In genomic region chr4:7713757-7714156, GRCh38 we compare ENCODE assay signal across 27 cellular contexts.
"Had no signal": no experiment of that assay in that cellular context is flagged by ENCODE, and none has a peak within 500 bp of the region (broad histone marks: within the 10 kb centered on the region; RNA-seq: fewer than 3 reads in every experiment).

No MANE protein-coding gene starts in this region.

- H3K4me1 ChIP-seq: colonic mucosa, esophagus squamous epithelium, gastrocnemius medialis, left ventricle myocardium inferior, lower lobe of right lung had no signal

- H3K4me2 ChIP-seq: hepatocyte had no signal

- H3K27me3 ChIP-seq: colonic mucosa had no signal

- H2AFZ ChIP-seq: hepatocyte had no signal

- ATAC-seq: effector memory CD8-positive, alpha-beta T cell; esophagus mucosa; gastrocnemius medialis; left colon; left lobe of liver; lower lobe of right lung had no signal

- H3K27ac ChIP-seq: colonic mucosa, epithelial cell of prostate, esophagus squamous epithelium, gastrocnemius medialis, hepatocyte, left ventricle myocardium inferior, lower lobe of right lung had no signal

- H3K9me3 ChIP-seq: colonic mucosa, esophagus squamous epithelium, gastrocnemius medialis, lower lobe of right lung had no signal

- H3K36me3 ChIP-seq: colonic mucosa, esophagus squamous epithelium, gastrocnemius medialis, left ventricle myocardium inferior, lower lobe of right lung had no signal

- H3K79me2 ChIP-seq: hepatocyte had no signal

- FAIRE-seq: endometrium, kidney had no signal

- H3K4me3 ChIP-seq: colonic mucosa, esophagus squamous epithelium, gastrocnemius medialis, hepatocyte, left ventricle myocardium inferior, lower lobe of right lung had no signal

- DNase-seq: colonic mucosa; cortex of kidney; effector CD8-positive, alpha-beta T cell; effector memory CD8-positive, alpha-beta T cell; endodermal cell; erythroblast; esophagus squamous epithelium; foreskin fibroblast; foreskin melanocyte; gastrocnemius medialis; glutamatergic neuron; head of caudate nucleus; hypothalamus; immature natural killer cell; islet precursor cell; kidney; kidney glomerular epithelial cell; left colon; lower lobe of right lung; mesendoderm; midbrain had no signal
